1 cellular context compared by ENCODE assay signal in genomic region chr16:85520853-85521736, GRCh38.
TF ChIP-seq lines count a peak whose summit lies in the region.

No MANE protein-coding gene starts in this region.

TF ChIP-seq in HepG2, 621 proteins besides CTCF, POLR2A, EP300 and RAD21 (continued from another document):
- TF ChIP-seq ATF3 (CRISPR knock-in tag; IDR thresholded peaks at IDR 0.05) (peak; percentile 51; the same call in 1 of the 2 replicates), ZNF558 (CRISPR knock-in tag; IDR thresholded peaks at IDR 0.05; ENCODE audit: borderline replicate concordance) (0 out of 2 replicates have a peak, but pooled peaks have one; percentile 56), FUBP1 (CRISPR knock-in tag; IDR thresholded peaks at IDR 0.05; ENCODE audit: borderline replicate concordance) (0 out of 2 replicates have a peak, but pooled peaks have one; percentile 25), ZBTB40 (IDR thresholded peaks at IDR 0.05) (no peak), ZBTB40 (CRISPR knock-in tag; IDR thresholded peaks at IDR 0.05) (peak; percentile 24; the same call in 1 of the 2 replicates), HDAC6 (IDR thresholded peaks at IDR 0.05; ENCODE audit: low read depth, low read length) (no peak), DDIT3 (CRISPR knock-in tag; IDR thresholded peaks at IDR 0.05) (no peak), CERS6 (CRISPR knock-in tag; IDR thresholded peaks at IDR 0.05) (no peak), MED1 (CRISPR knock-in tag; IDR thresholded peaks at IDR 0.05) (peak; percentile 95), SOX5 (CRISPR knock-in tag; IDR thresholded peaks at IDR 0.05; ENCODE audit: borderline replicate concordance) (peak; percentile 65; the same call in 1 of the 2 replicates), SNAPC5 (CRISPR knock-in tag; IDR thresholded peaks at IDR 0.05; ENCODE audit: borderline replicate concordance) (no peak), THAP8 (CRISPR knock-in tag; IDR thresholded peaks at IDR 0.05; ENCODE audit: borderline replicate concordance) (no peak), TBX2 (CRISPR knock-in tag; IDR thresholded peaks at IDR 0.05; ENCODE audit: borderline replicate concordance) (peak; percentile 90), HOXA7 (CRISPR knock-in tag; IDR thresholded peaks at IDR 0.05) (no peak), ZMYM3 (CRISPR knock-in tag; IDR thresholded peaks at IDR 0.05) (peak; percentile 46; the same call in 1 of the 2 replicates), TBP (CRISPR knock-in tag; IDR thresholded peaks at IDR 0.05) (no peak), ZBTB37 (CRISPR knock-in tag; IDR thresholded peaks at IDR 0.05) (0 out of 2 replicates have a peak, but pooled peaks have one; percentile 25), PHF21A (CRISPR knock-in tag; IDR thresholded peaks at IDR 0.05) (peak; percentile 84), ZNF761 (CRISPR knock-in tag; conservative IDR thresholded peaks at IDR 0.05) (no peak; the same call in 1 of the 2 replicates), ZNF383 (CRISPR knock-in tag; IDR thresholded peaks at IDR 0.05; ENCODE audit: borderline replicate concordance) (no peak), MBD4 (IDR thresholded peaks at IDR 0.05; ENCODE audit: borderline replicate concordance, low read length) (no peak), PITX1 (CRISPR knock-in tag; IDR thresholded peaks at IDR 0.05) (peak; percentile 91), HOXA3 (CRISPR knock-in tag; IDR thresholded peaks at IDR 0.05) (peak; percentile 80; the same call in 1 of the 2 replicates), SOX13 (IDR thresholded peaks at IDR 0.05) (no peak), SOX13 (CRISPR knock-in tag; conservative IDR thresholded peaks at IDR 0.05 in 1 of 2, IDR thresholded peaks at IDR 0.05 in 1 of 2) (peak in 1 of 2 experiments; percentile 39; a peak in 1 of 4 replicates), GFI1 (CRISPR knock-in tag; IDR thresholded peaks at IDR 0.05; ENCODE audit: borderline replicate concordance) (peak; percentile 32; the same call in 1 of the 2 replicates), ZNF703 (CRISPR knock-in tag; IDR thresholded peaks at IDR 0.05; ENCODE audit: borderline replicate concordance) (no peak), ZNF574 (CRISPR knock-in tag; IDR thresholded peaks at IDR 0.05) (peak; percentile 71), BCL6 (CRISPR knock-in tag; IDR thresholded peaks at IDR 0.05) (peak; percentile 71; the same call in 1 of the 2 replicates), HNRNPLL (IDR thresholded peaks at IDR 0.05; ENCODE audit: low read depth, low read length, poor library complexity, severe bottlenecking) (no peak), ZNF678 (CRISPR knock-in tag; IDR thresholded peaks at IDR 0.05) (no peak), HMG20A (CRISPR knock-in tag; IDR thresholded peaks at IDR 0.05; ENCODE audit: borderline replicate concordance) (peak; percentile 82; the same call in 1 of the 2 replicates), ZNF263 (CRISPR knock-in tag; IDR thresholded peaks at IDR 0.05) (peak; percentile 95)
